Comparison of ENCODE assay signal across 31 cellular contexts in genomic region chr5:90658620-90659019, GRCh38.
"Had no signal": no experiment of that assay in that cellular context is flagged by ENCODE, and none has a peak within 500 bp of the region (broad histone marks: within the 10 kb centered on the region; RNA-seq: fewer than 3 reads in every experiment).

No MANE protein-coding gene starts in this region.

- ATAC-seq: activated CD8-positive, alpha-beta memory T cell treated with anti-CD3 and anti-CD28 coated beads, Interleukin-2, amount 10 ng/mL, durations not matched to agents 7 days and 5 days; PC-3 had no signal

- DNase-seq: activated CD4-positive, alpha-beta memory T cell treated with anti-CD3 and anti-CD28 coated beads, Interleukin-2, amount 10 ng/mL, durations not matched to agents 7 days and 5 days; activated CD4-positive, alpha-beta T cell treated with anti-CD3 and anti-CD28 coated beads for 1 hour; activated CD4-positive, alpha-beta T cell treated with anti-CD3 and anti-CD28 coated beads for 48 hours; activated CD4-positive, CD25-positive, alpha-beta regulatory T cell; activated CD8-positive, alpha-beta memory T cell treated with anti-CD3 and anti-CD28 coated beads for 24 hours; activated CD8-positive, alpha-beta memory T cell treated with anti-CD3 and anti-CD28 coated beads, Interleukin-2, amount 10 ng/mL, durations not matched to agents 7 days and 5 days; activated CD8-positive, alpha-beta memory T cell treated with anti-CD3 and anti-CD28 coated beads, Interleukin-2, amount 50 U/mL, for 48 hours; activated effector memory CD4-positive, alpha-beta T cell treated with Interleukin-2 at 50 U/mL for 16 hours; activated naive CD4-positive, alpha-beta T cell treated with anti-CD3 and anti-CD28 coated beads, Interleukin-2, amount 50 U/mL, for 16 hours; activated naive CD8-positive, alpha-beta T cell treated with anti-CD3 and anti-CD28 coated beads for 36 hours; activated T-cell treated with anti-CD3 and anti-CD28 coated beads, Interleukin-2, amount 50 U/mL, for 48 hours; amniotic stem cell; aorta; brain microvascular endothelial cell; central memory CD4-positive, alpha-beta T cell; MV-4-11; NCI-H1092; NCI-H1436 treated with DMSO at 0.1 percent for 48 hours; NCI-H1694 treated with DMSO at 0.1 percent for 48 hours; NCI-H2029; NCI-H2227 treated with DMSO at 0.1 percent for 48 hours; NCI-H446; NCI-H510A treated with DMSO at 0.1 percent for 48 hours; NCI-H526 treated with DMSO at 0.1 percent for 48 hours; NCI-H774; PC-3; Peyer's patch; RPMI8226; SHP77 treated with DMSO at 0.1 percent for 48 hours; SK-N-SH; WERI-Rb-1 had no signal
